16 cellular contexts compared by ENCODE assay signal in genomic region chr14:90400904-90401561, GRCh38. TPM values are rescaled to one million over a fixed set of nuclear protein-coding genes. Genes with fewer than 3 reads are reported as not detected.
DNase-seq lines count a peak whose midpoint lies in the region; ATAC-seq, FAIRE-seq and TF ChIP-seq lines count a peak whose summit lies in the region.
"Had no signal": no experiment of that assay in that cellular context is flagged by ENCODE, and none has a peak within 500 bp of the region (broad histone marks: within the 10 kb centered on the region; RNA-seq: fewer than 3 reads in every experiment).

No MANE protein-coding gene starts in this region.

- H3K4me3 Mint-ChIP-seq in T-helper 2 cell treated with Interferon-gamma antibody and Interleukin-4, amounts not matched to agents 5 μg/mL and 100 μg/mL, for 36 hours, result peak overlapping the region; percentile 98

- ATAC-seq in GM18861 (IDR thresholded peaks at IDR 0.05; ENCODE audit: unreplicated experiment), result no peak
- ATAC-seq: pancreas had no signal

- H3K4me3 ChIP-seq in endothelial cell of umbilical vein (replicated peaks in 1 of 3; ENCODE audit: insufficient read depth in 1 of 3, low read depth in 1 of 3, low read length in 3 of 3), result no peak overlapping the region
- peak overlapping the region; percentile 2 for H3K4me3 ChIP-seq in rectal smooth muscle tissue (ENCODE audit: low read length)
- H3K4me3 ChIP-seq in OCI-LY7 (ENCODE audit: low read depth, low read length, poor library complexity, severe bottlenecking), result no peak overlapping the region

- POLR2A ChIA-PET in endothelial cell of umbilical vein (lab: Charles Lee), result interaction anchor here (2.0 kb wide), 1 partner anchor 8 kb away, joined by 6 read pairs; no protein-coding TSS in a partner anchor
- POLR2A ChIA-PET in OCI-LY7 (lab: Charles Lee), result interaction anchor here (1.2 kb wide), 1 partner anchor 20 kb away, joined by 4 read pairs; no protein-coding TSS in a partner anchor

- H3K79me2 ChIP-seq in endothelial cell of umbilical vein (ENCODE audit: control insufficient read depth, insufficient read depth, low read length) (peaks cover 54% of the 10 kb centered on the region), OCI-LY7 (ENCODE audit: insufficient read depth, low read depth, low read length) (peaks cover 38% of the 10 kb centered on the region)

- FAIRE-seq in endothelial cell of umbilical vein (lab: Jason Lieb, UNC), result no peak
- FAIRE-seq: A204.1, keratinocyte, pancreas had no signal

- no peaks in the 10 kb centered on the region for H3K9me1 ChIP-seq in endothelial cell of umbilical vein (replicated peaks; ENCODE audit: control insufficient read depth, extremely low read depth, insufficient read depth, low read length)

- TF ChIP-seq CTCF in endothelial cell of umbilical vein (IDR thresholded peaks at IDR 0.05; ENCODE audit: extremely low read depth in 1 of 2, insufficient read depth in 1 of 2, low read depth in 1 of 2, low read length in 2 of 2) (no peak), OCI-LY7 (conservative IDR thresholded peaks at IDR 0.05; ENCODE audit: low read length) (no peak)

- TF ChIP-seq POLR2A in endothelial cell of umbilical vein (IDR thresholded peaks at IDR 0.05; ENCODE audit: low read depth, low read length), result no peak

- no peaks in the 10 kb centered on the region for H3K27me3 Mint-ChIP-seq in T-helper 2 cell treated with Interferon-gamma antibody and Interleukin-4, amounts not matched to agents 5 μg/mL and 100 μg/mL, for 36 hours (ENCODE audit: low read depth)

- H3K27ac Mint-ChIP-seq in T-helper 2 cell treated with Interferon-gamma antibody and Interleukin-4, amounts not matched to agents 5 μg/mL and 100 μg/mL, for 36 hours, result peak overlapping the region; percentile 26

- peaks cover 46% of the 10 kb centered on the region for H3K4me1 Mint-ChIP-seq in T-helper 2 cell treated with Interferon-gamma antibody and Interleukin-4, amounts not matched to agents 5 μg/mL and 100 μg/mL, for 36 hours (ENCODE audit: low read depth)

- BruUV-seq in endothelial cell of umbilical vein (replicated peaks; lab: Mats Ljungman, UMichigan), result no TSS peak
- BruUV-seq in OCI-LY7 (replicated peaks; lab: Mats Ljungman, UMichigan), result no TSS peak

- CTCF ChIA-PET in endothelial cell of umbilical vein (lab: Charles Lee) (interaction anchor here (0.6 to 3.4 kb wide), 9 partner anchors 8 to 357 kb away, joined by 3 to 63 read pairs (median 3); no protein-coding TSS in a partner anchor), OCI-LY7 (lab: Charles Lee; ENCODE audit: unreplicated experiment) (no interaction called here)

- no peaks in the 10 kb centered on the region for H3K9me2 ChIP-seq in OCI-LY7 (ENCODE audit: insufficient read depth, low read length)

- H3K27me3 ChIP-seq in endothelial cell of umbilical vein (ENCODE audit: control insufficient read depth in 2 of 2, insufficient read depth in 2 of 2, low read length in 2 of 2), result no peaks in the 10 kb centered on the region
- H3K27me3 ChIP-seq in rectal smooth muscle tissue (ENCODE audit: control insufficient read depth, insufficient read depth, low read length), result no peaks in the 10 kb centered on the region
- H3K27me3 ChIP-seq: pancreas had no signal

- H4K20me1 ChIP-seq in endothelial cell of umbilical vein (replicated peaks; ENCODE audit: control insufficient read depth, extremely low read depth, insufficient read depth, low read length) (peaks cover 6% of the 10 kb centered on the region), OCI-LY7 (ENCODE audit: insufficient read depth, low read length) (peaks cover 28% of the 10 kb centered on the region)

- H2AFZ ChIP-seq in endothelial cell of umbilical vein (ENCODE audit: low read depth, low read length) (no peak overlapping the region), OCI-LY7 (ENCODE audit: low read length) (no peak overlapping the region)

- peaks cover 78% of the 10 kb centered on the region for H3K36me3 Mint-ChIP-seq in T-helper 2 cell treated with Interferon-gamma antibody and Interleukin-4, amounts not matched to agents 5 μg/mL and 100 μg/mL, for 36 hours (ENCODE audit: low read depth)

- intact Hi-C loops in endothelial cell of umbilical vein (cut with micrococcal nuclease) (no loop called here), OCI-LY7 (cut with micrococcal nuclease; ENCODE audit: unreplicated experiment) (no loop called here)

- dilution Hi-C loops in endothelial cell of umbilical vein (cut with MboI; ENCODE audit: extremely low pct_ligation_motif_present, low sequenced_read_pairs), result no loop called here

- DNase-seq in T-helper 2 cell treated with Interferon-gamma antibody and Interleukin-4, amounts not matched to agents 5 μg/mL and 100 μg/mL, for 36 hours (ENCODE audit: low spot score), result no peak
- DNase-seq in T-helper 2 cell (no peak), NCI-H526 treated with DMSO at 0.1 percent for 48 hours (lab: John Stamatoyannopoulos, UW) (peak; percentile 17), endothelial cell of umbilical vein (ENCODE audit: low read depth, low spot score) (no peak), OCI-LY7 (ENCODE audit: low spot score) (no peak)
- DNase-seq in stimulated activated CD4-positive, alpha-beta T cell treated with anti-CD3 and anti-CD28 coated beads, Interleukin-4, amount 100 ng/mL, for 1 hour, result no peak
- DNase-seq: aorta; NCI-H2081; pancreas; stimulated activated CD4-positive, alpha-beta T cell treated with anti-CD3 and anti-CD28 coated beads, Interleukin-4, amount 100 ng/mL, for 4 hours; trophoblast cell had no signal

- H3K9ac ChIP-seq in endothelial cell of umbilical vein (replicated peaks; ENCODE audit: extremely low read depth, insufficient read depth, low read length) (no peak overlapping the region), rectal smooth muscle tissue (ENCODE audit: low read length) (no peak overlapping the region)

- no peaks in the 10 kb centered on the region for H3K9me3 Mint-ChIP-seq in T-helper 2 cell treated with Interferon-gamma antibody and Interleukin-4, amounts not matched to agents 5 μg/mL and 100 μg/mL, for 36 hours

- peak overlapping the region; percentile 8 for H3K27ac ChIP-seq in endothelial cell of umbilical vein (ENCODE audit: insufficient read depth, low read depth, low read length)
- peak overlapping the region; percentile 88 for H3K27ac ChIP-seq in rectal smooth muscle tissue (ENCODE audit: low read depth, low read length)
- no peak overlapping the region for H3K27ac ChIP-seq in OCI-LY7 (ENCODE audit: low read depth, low read length, poor library complexity, severe bottlenecking)
- H3K27ac ChIP-seq: pancreas, RWPE1 had no signal

- H3K9me3 ChIP-seq in endothelial cell of umbilical vein (replicated peaks; ENCODE audit: control insufficient read depth, insufficient read depth, low read length) (no peaks in the 10 kb centered on the region), OCI-LY7 (ENCODE audit: low read length) (no peaks in the 10 kb centered on the region)
- H3K9me3 ChIP-seq: pancreas had no signal

- H3K4me1 ChIP-seq in endothelial cell of umbilical vein (ENCODE audit: control insufficient read depth, extremely low read depth, insufficient read depth, low read length) (peaks cover 35% of the 10 kb centered on the region), rectal smooth muscle tissue (ENCODE audit: control insufficient read depth, insufficient read depth, low read length) (peaks cover 52% of the 10 kb centered on the region), OCI-LY7 (ENCODE audit: insufficient read depth, low read length, poor library complexity, severe bottlenecking) (peaks cover 18% of the 10 kb centered on the region)

- H3K4me2 ChIP-seq in endothelial cell of umbilical vein (ENCODE audit: insufficient read depth, low read length), result no peak overlapping the region
- H3K4me2 ChIP-seq in OCI-LY7 (ENCODE audit: low read length), result no peak overlapping the region

- peaks cover 35 to 55% of the 10 kb centered on the region in 2 experiments for H3K36me3 ChIP-seq in endothelial cell of umbilical vein (ENCODE audit: control insufficient read depth in 2 of 2, extremely low read depth in 1 of 2, insufficient read depth in 2 of 2, low read length in 2 of 2)
- H3K36me3 ChIP-seq in rectal smooth muscle tissue (ENCODE audit: control insufficient read depth, insufficient read depth, low read length), result peaks cover 46% of the 10 kb centered on the region
- H3K36me3 ChIP-seq in OCI-LY7 (ENCODE audit: insufficient read depth, low read length), result peaks cover 68% of the 10 kb centered on the region

TF ChIP-seq in endothelial cell of umbilical vein, 7 proteins besides CTCF, POLR2A, EP300 and RAD21:
- no peak for TF ChIP-seq MAX (IDR thresholded peaks at IDR 0.05; ENCODE audit: insufficient read depth, insufficient read length)
- no peak for TF ChIP-seq POLR2AphosphoS5 (IDR thresholded peaks at IDR 0.05; ENCODE audit: insufficient read depth, low read depth, low read length)
- no peak for TF ChIP-seq GATA2 (IDR thresholded peaks at IDR 0.05; ENCODE audit: insufficient read depth, insufficient read length, low read depth, low read length)
- no peak for TF ChIP-seq JUN (IDR thresholded peaks at IDR 0.05; ENCODE audit: borderline replicate concordance, insufficient read depth, insufficient read length, low read depth)
- no peak for TF ChIP-seq EZH2 (IDR thresholded peaks at IDR 0.05; ENCODE audit: borderline replicate concordance, low read depth, low read length, severe bottlenecking)
- TF ChIP-seq FOS (IDR thresholded peaks at IDR 0.05; ENCODE audit: borderline replicate concordance, insufficient read depth, low read length), result no peak

RNA-seq across cellular contexts. Expression of gene CALM1, which starts 4.2 kb away (rescaled TPM):
- total RNA-seq in endothelial cell of umbilical vein (731 and 743 TPM in 2 replicates), OCI-LY7 (2022) (282 and 288 TPM in 2 replicates)
- 476 and 529 TPM in 2 replicates for polyA plus RNA-seq in endothelial cell of umbilical vein
- polyA plus RNA-seq in endothelial cell of umbilical vein (2011; cell fraction: cytosol; rRNA removed), result 479 and 499 TPM in 2 replicates
- 256 and 319 TPM in 2 replicates for polyA plus RNA-seq in endothelial cell of umbilical vein (2011; cell fraction: nucleus; rRNA removed)
- 434 and 637 TPM in 2 replicates for polyA plus RNA-seq in endothelial cell of umbilical vein (2012)
- polyA minus RNA-seq in endothelial cell of umbilical vein, result 422 and 653 TPM in 2 replicates
- polyA minus RNA-seq in endothelial cell of umbilical vein (2011; cell fraction: cytosol; rRNA and poly(A)+ RNA removed), result 238 TPM
- polyA minus RNA-seq in endothelial cell of umbilical vein (2011; cell fraction: nucleus; rRNA and poly(A)+ RNA removed), result 185 and 221 TPM in 2 replicates
- total RNA-seq in OCI-LY7 (2014; rRNA removed; shearing (Covaris generic)), result 311 and 323 TPM in 2 replicates
